Comparison of ENCODE assay signal across 8 cellular contexts in genomic region chr10:102524746-102525145, GRCh38.
"Had no signal": no experiment of that assay in that cellular context is flagged by ENCODE, and none has a peak within 500 bp of the region (broad histone marks: within the 10 kb centered on the region; RNA-seq: fewer than 3 reads in every experiment).

No MANE protein-coding gene starts in this region.

- H3K27ac ChIP-seq: HL-60 had no signal

- H3K4me1 ChIP-seq: HAP-1 had no signal

- H3K9me3 ChIP-seq: HAP-1 had no signal

- H3K4me3 ChIP-seq: GM23338, HAP-1 had no signal

- DNase-seq: H7, HFFc6 had no signal

- ATAC-seq: GM23338, HCT116, HepG2 had no signal

- H3K27me3 Mint-ChIP-seq: IgD-negative memory B cell had no signal

- H3K9me3 Mint-ChIP-seq: GM23338, HFFc6, IgD-negative memory B cell had no signal

- H3K4me3 Mint-ChIP-seq: GM23338, HFFc6, IgD-negative memory B cell had no signal

- H3K27ac Mint-ChIP-seq: GM23338, HFFc6, IgD-negative memory B cell had no signal

- H3K4me1 Mint-ChIP-seq: GM23338 had no signal
